Comparison of ENCODE assay signal across 8 cellular contexts in genomic region chr18:2655153-2655953, GRCh38.
A peak's percentile ranks its signal among the peaks of the same experiment; 100 is the strongest.
DNase-seq lines count a peak whose midpoint lies in the region; ATAC-seq and TF ChIP-seq lines count a peak whose summit lies in the region.

TSS of gene SMCHD1 (plus strand) at chr18:2655726. CDS start at chr18:2656076, 350 bp downstream.

- peak; percentile 38 for ATAC-seq in GM18508 (IDR thresholded peaks at IDR 0.05; ENCODE audit: insufficient read depth, unreplicated experiment)
- ATAC-seq in HG02943 (IDR thresholded peaks at IDR 0.05; ENCODE audit: low read depth, unreplicated experiment), result peak; percentile 54

- DNase-seq in NCI-H2029 (lab: John Stamatoyannopoulos, UW), result peak; percentile 62
- DNase-seq in T1000 (lab: John Stamatoyannopoulos, UW), result peak; percentile 56
- peak; percentile 53 for DNase-seq in astrocyte of the cerebellum (ENCODE audit: low read depth)
- peak; percentile 77 for DNase-seq in hepatic stellate cell (ENCODE audit: low spot score)
- peak; percentile 95 for DNase-seq in retina
- DNase-seq in OCI-M2 (lab: John Stamatoyannopoulos, UW; ENCODE audit: unreplicated experiment), result no peak

- TF ChIP-seq CTCF in astrocyte of the cerebellum (IDR thresholded peaks at IDR 0.05; ENCODE audit: low read depth, low read length, missing control alignments), result no peak

- in situ Hi-C loops in astrocyte of the cerebellum (cut with HindIII; ENCODE audit: low sequenced_read_pairs), result no loop called here

- peak within 1 kb of the TSS; percentile 88 for H3K4me3 ChIP-seq in astrocyte of the cerebellum (ENCODE audit: low read depth, low read length)
